Comparison of ENCODE assay signal across 19 cellular contexts in the genomic region with DNA sequence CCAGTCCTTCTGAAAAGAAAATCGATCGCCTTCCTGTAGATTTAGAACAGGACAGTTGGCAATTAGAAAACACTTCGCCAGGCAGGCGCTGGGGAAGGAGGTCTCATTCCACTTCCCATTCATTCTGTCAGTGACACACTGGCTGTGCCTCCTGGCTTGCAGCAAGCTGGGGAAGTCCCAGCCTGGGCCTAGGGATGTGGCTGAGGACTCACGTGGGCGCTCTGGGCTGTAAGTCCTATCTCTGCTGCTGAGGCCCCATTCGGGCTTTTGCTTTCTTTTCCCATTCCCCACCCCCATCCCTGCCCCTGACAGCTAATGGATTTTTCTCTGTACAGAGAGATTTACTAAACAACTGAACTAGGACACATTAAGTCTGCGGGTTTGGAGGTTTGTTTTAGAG.
DNase-seq lines count a peak whose midpoint lies in the region; ATAC-seq and TF ChIP-seq lines count a peak whose summit lies in the region.
"Had no signal": no experiment of that assay in that cellular context is flagged by ENCODE, and none has a peak within 500 bp of the region (broad histone marks: within the 10 kb centered on the region; RNA-seq: fewer than 3 reads in every experiment).

No MANE protein-coding gene starts in this region.

- intact Hi-C loops in heart right ventricle (cut with DNase I): no loop called here
- intact Hi-C loops in CD8-positive, alpha-beta T cell (cut with DNase I, micrococcal nuclease): no loop called here

- H3K27me3 ChIP-seq in GM23338 (ENCODE audit: insufficient read depth): 0 out of 2 replicates have a peak, but pooled peaks cover 3% of the 10 kb centered on the region
- no peaks in the 10 kb centered on the region for H3K27me3 ChIP-seq in Peyer's patch
- peaks cover 0 to 44% (median 25%) of the 10 kb centered on the region in 7 donors for H3K27me3 ChIP-seq in heart right ventricle
- no peaks in the 10 kb centered on the region for H3K27me3 ChIP-seq in CD8-positive, alpha-beta T cell (ENCODE audit: insufficient read depth, low read length)
- H3K27me3 ChIP-seq: BLaER1 treated with 17β-estradiol and CSF1 and Interleukin-3, amounts not matched to agents 10 nM and 100 nM had no signal

- H3K4me1 ChIP-seq in GM23338 (ENCODE audit: insufficient read depth) (no peaks in the 10 kb centered on the region), Peyer's patch (no peaks in the 10 kb centered on the region), heart right ventricle (peaks cover 0 to 22% (median 16%) of the 10 kb centered on the region in 9 donors)
- H3K4me1 ChIP-seq in CD8-positive, alpha-beta T cell (ENCODE audit: insufficient read depth, low read length): no peaks in the 10 kb centered on the region
- H3K4me1 ChIP-seq: breast epithelium had no signal

- CTCF ChIA-PET in CD8-positive, alpha-beta T cell (lab: Charles Lee): interaction anchor here (0.6 to 1.4 kb wide), 2 partner anchors 27 to 1277 kb away, joined by 3 to 4 read pairs; no protein-coding TSS in a partner anchor

- TF ChIP-seq POLR2A in Peyer's patch (IDR thresholded peaks at IDR 0.05): no peak

- H4K20me1 ChIP-seq in GM23338 (replicated peaks; ENCODE audit: insufficient read depth): no peaks in the 10 kb centered on the region; the same call in 1 of the 2 replicates

- peak; percentile 50 for ATAC-seq in GM23338
- peak; percentile 59 to 93 (median 88) for ATAC-seq in heart right ventricle
- no peak for ATAC-seq in CD8-positive, alpha-beta T cell
- no peak for ATAC-seq in omental fat pad (ENCODE audit: low FRiP score)
- ATAC-seq: effector memory CD8-positive, alpha-beta T cell; K562 had no signal

- H3K4me3 Mint-ChIP-seq in GM23338: no peak overlapping the region
- H3K4me3 Mint-ChIP-seq in CD8-positive, alpha-beta T cell: no peak overlapping the region
- H3K4me3 Mint-ChIP-seq: effector memory CD8-positive, alpha-beta T cell; immature natural killer cell; T-helper 1 cell treated with Interleukin-12 subunit alpha and Interleukin-12 subunit beta and Interleukin-4 antibody, amounts not matched to agents 30 μg/mL and 1 μg/mL, for 36 hours had no signal

- no peaks in the 10 kb centered on the region for H3F3A ChIP-seq in GM23338 (replicated peaks; ENCODE audit: low read depth)

- H3K27ac Mint-ChIP-seq in GM23338: no peak overlapping the region
- H3K27ac Mint-ChIP-seq in CD8-positive, alpha-beta T cell: no peak overlapping the region
- H3K27ac Mint-ChIP-seq: effector memory CD8-positive, alpha-beta T cell; immature natural killer cell; T-helper 1 cell treated with Interleukin-12 subunit alpha and Interleukin-12 subunit beta and Interleukin-4 antibody, amounts not matched to agents 30 μg/mL and 1 μg/mL, for 36 hours had no signal

- DNase-seq in GM23338 (ENCODE audit: low spot score) (no peak), Peyer's patch (peak in 2 of 3 donors; percentile 17 to 49), heart right ventricle (peak; percentile 24 to 34), pons (ENCODE audit: low spot score) (peak; percentile 62), NCI-H187 treated with DMSO at 0.1 percent for 48 hours (lab: John Stamatoyannopoulos, UW) (no peak), GM10266 (ENCODE audit: extremely low spot score) (no peak), omental fat pad (ENCODE audit: low spot score) (no peak)
- no peak for DNase-seq in CD8-positive, alpha-beta T cell
- DNase-seq: activated CD4-positive, alpha-beta T cell treated with anti-CD3 and anti-CD28 coated beads, Interleukin-2, amount 50 U/mL, for 4 hours; DND-41; effector memory CD8-positive, alpha-beta T cell; immature natural killer cell; NCI-H1417 treated with DMSO at 0.1 percent for 48 hours; NCI-H524 treated with DMSO at 0.1 percent for 48 hours had no signal

- no peaks in the 10 kb centered on the region for H3K9me3 Mint-ChIP-seq in GM23338
- no peaks in the 10 kb centered on the region for H3K9me3 Mint-ChIP-seq in CD8-positive, alpha-beta T cell
- H3K9me3 Mint-ChIP-seq: effector memory CD8-positive, alpha-beta T cell; immature natural killer cell; T-helper 1 cell treated with Interleukin-12 subunit alpha and Interleukin-12 subunit beta and Interleukin-4 antibody, amounts not matched to agents 30 μg/mL and 1 μg/mL, for 36 hours had no signal

- H3K36me3 ChIP-seq in GM23338 (ENCODE audit: insufficient read depth): no peaks in the 10 kb centered on the region
- H3K36me3 ChIP-seq in Peyer's patch: no peaks in the 10 kb centered on the region
- H3K36me3 ChIP-seq in heart right ventricle: no peaks in the 10 kb centered on the region
- H3K36me3 ChIP-seq in CD8-positive, alpha-beta T cell (ENCODE audit: insufficient read depth, low read length): no peaks in the 10 kb centered on the region
- H3K36me3 ChIP-seq: BLaER1 treated with 17β-estradiol and CSF1 and Interleukin-3, amounts not matched to agents 10 nM and 100 nM; breast epithelium had no signal

- no peaks in the 10 kb centered on the region for H3K36me3 Mint-ChIP-seq in GM23338 (ENCODE audit: low read depth)
- no peaks in the 10 kb centered on the region for H3K36me3 Mint-ChIP-seq in CD8-positive, alpha-beta T cell
- H3K36me3 Mint-ChIP-seq: immature natural killer cell had no signal

- POLR2A ChIA-PET in CD8-positive, alpha-beta T cell (lab: Charles Lee): no interaction called here

- TF ChIP-seq CTCF in GM23338 (conservative IDR thresholded peaks at IDR 0.05; ENCODE audit: low read depth in 2 of 2) (no peak), Peyer's patch (IDR thresholded peaks at IDR 0.05) (no peak), heart right ventricle (IDR thresholded peaks at IDR 0.05) (no peak), GM10266 (IDR thresholded peaks at IDR 0.05; ENCODE audit: control insufficient read depth, insufficient read depth, low read depth, missing control alignments) (no peak), omental fat pad (IDR thresholded peaks at IDR 0.05) (no peak)
- TF ChIP-seq CTCF in CD8-positive, alpha-beta T cell (IDR thresholded peaks at IDR 0.05): no peak

- H3K27me3 Mint-ChIP-seq in GM23338 (ENCODE audit: insufficient read depth, low read depth, poor library complexity): peaks cover 2% of the 10 kb centered on the region
- peaks cover 41% of the 10 kb centered on the region for H3K27me3 Mint-ChIP-seq in CD8-positive, alpha-beta T cell (ENCODE audit: low read depth)

- H3K4me3 ChIP-seq in GM23338: no peak overlapping the region
- no peak overlapping the region for H3K4me3 ChIP-seq in Peyer's patch
- H3K4me3 ChIP-seq in heart right ventricle: no peak overlapping the region
- no peak overlapping the region for H3K4me3 ChIP-seq in CD8-positive, alpha-beta T cell (ENCODE audit: low read depth, low read length)
- H3K4me3 ChIP-seq: BLaER1 treated with 17β-estradiol and CSF1 and Interleukin-3, amounts not matched to agents 10 nM and 100 nM; breast epithelium; K562 had no signal

- H3K4me1 Mint-ChIP-seq in GM23338: no peaks in the 10 kb centered on the region
- H3K4me1 Mint-ChIP-seq in CD8-positive, alpha-beta T cell (ENCODE audit: low read depth): no peaks in the 10 kb centered on the region
- H3K4me1 Mint-ChIP-seq: immature natural killer cell had no signal

- H2AFZ ChIP-seq in GM23338: no peak overlapping the region

- H3K79me2 ChIP-seq in GM23338 (replicated peaks; ENCODE audit: insufficient read depth): no peaks in the 10 kb centered on the region; the same call in 1 of the 2 replicates

- H3K4me2 ChIP-seq in GM23338: no peak overlapping the region

- H3K9me2 ChIP-seq in GM23338 (ENCODE audit: insufficient read depth): no peaks in the 10 kb centered on the region

- 44 to 56% methylated on average over 8 of the region's 8 CpGs for WGBS in heart right ventricle, 2 donors

- no peak overlapping the region for H3K27ac ChIP-seq in GM23338 (ENCODE audit: low read depth)
- no peak overlapping the region for H3K27ac ChIP-seq in Peyer's patch
- H3K27ac ChIP-seq in heart right ventricle: no peak overlapping the region
- no peak overlapping the region for H3K27ac ChIP-seq in CD8-positive, alpha-beta T cell (ENCODE audit: low read depth, low read length)
- H3K27ac ChIP-seq: BLaER1 treated with 17β-estradiol and CSF1 and Interleukin-3, amounts not matched to agents 10 nM and 100 nM; breast epithelium; RWPE1 had no signal

- no peaks in the 10 kb centered on the region for H3K9me3 ChIP-seq in Peyer's patch
- no peaks in the 10 kb centered on the region for H3K9me3 ChIP-seq in heart right ventricle
- no peaks in the 10 kb centered on the region for H3K9me3 ChIP-seq in CD8-positive, alpha-beta T cell (ENCODE audit: low read length)
- H3K9me3 ChIP-seq: BLaER1 treated with 17β-estradiol and CSF1 and Interleukin-3, amounts not matched to agents 10 nM and 100 nM; breast epithelium had no signal

TF ChIP-seq in GM23338, 12 proteins besides CTCF, POLR2A, EP300 and RAD21 (continues in another document):
- no peak for TF ChIP-seq POLR2AphosphoS5 (IDR thresholded peaks at IDR 0.05; ENCODE audit: low read depth)
- TF ChIP-seq, protein P1, sequence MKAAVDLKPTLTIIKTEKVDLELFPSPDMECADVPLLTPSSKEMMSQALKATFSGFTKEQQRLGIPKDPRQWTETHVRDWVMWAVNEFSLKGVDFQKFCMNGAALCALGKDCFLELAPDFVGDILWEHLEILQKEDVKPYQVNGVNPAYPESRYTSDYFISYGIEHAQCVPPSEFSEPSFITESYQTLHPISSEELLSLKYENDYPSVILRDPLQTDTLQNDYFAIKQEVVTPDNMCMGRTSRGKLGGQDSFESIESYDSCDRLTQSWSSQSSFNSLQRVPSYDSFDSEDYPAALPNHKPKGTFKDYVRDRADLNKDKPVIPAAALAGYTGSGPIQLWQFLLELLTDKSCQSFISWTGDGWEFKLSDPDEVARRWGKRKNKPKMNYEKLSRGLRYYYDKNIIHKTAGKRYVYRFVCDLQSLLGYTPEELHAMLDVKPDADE (IDR thresholded peaks at IDR 0.05): no peak

Comparison
In these comparisons a context has a peak if more than half of its experiments do, and no peak if none do; other contexts are left out.
1. ATAC-seq: peak in GM23338 (single experiment) and heart right ventricle (8 of 8); none in CD8-positive, alpha-beta T cell (single experiment) and omental fat pad (single experiment).
2. DNase-seq: peak in Peyer's patch (2 of 3), heart right ventricle (2 of 2) and pons (single experiment); none in GM23338 (single experiment), NCI-H187 treated with DMSO at 0.1 percent for 48 hours (single experiment), CD8-positive, alpha-beta T cell (0 of 7), GM10266 (single experiment) and omental fat pad (single experiment).